Comparison of ENCODE assay signal across 8 cellular contexts in the genomic region with DNA sequence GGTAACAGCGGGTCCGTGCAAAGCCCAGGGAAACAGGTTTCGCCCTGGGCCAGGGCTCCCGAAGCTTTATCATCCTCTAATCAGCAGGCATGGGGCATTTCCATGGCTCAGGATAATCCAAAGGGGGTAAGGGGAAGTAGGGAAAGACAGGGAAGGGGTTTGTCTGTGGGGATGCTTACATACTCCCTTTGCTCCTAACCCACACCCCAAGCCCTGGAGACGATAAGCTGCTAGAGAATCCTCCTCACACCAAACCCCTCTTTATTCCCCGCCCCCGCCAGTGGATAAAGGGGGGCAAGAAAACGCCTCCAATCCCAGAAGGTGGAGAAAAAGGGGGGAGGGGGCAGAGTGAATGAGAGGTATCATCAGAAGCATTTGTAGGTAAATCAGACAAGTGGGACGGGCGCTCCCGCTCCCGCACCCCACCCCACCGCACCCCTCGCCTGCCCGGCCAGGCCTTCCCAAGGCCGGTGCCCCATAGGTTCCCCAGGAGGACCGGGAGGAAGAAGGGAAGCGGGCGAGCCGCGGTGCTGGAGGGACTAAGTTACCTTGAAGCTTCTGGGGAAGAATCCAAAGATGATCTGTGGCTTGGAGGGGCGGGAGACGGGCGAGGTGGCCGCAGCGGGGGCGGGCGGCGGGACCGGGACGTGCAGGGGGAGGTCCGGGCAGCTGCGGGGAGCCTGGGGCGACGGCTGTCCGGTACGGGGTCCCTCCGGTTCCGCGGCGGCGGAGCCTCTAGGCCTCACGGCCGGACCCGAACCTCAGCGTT. TPM values are rescaled to one million over a fixed set of nuclear protein-coding genes. Genes with fewer than 3 reads are reported as not detected.
DNase-seq lines count a peak whose midpoint lies in the region; ATAC-seq, FAIRE-seq and TF ChIP-seq lines count a peak whose summit lies in the region.

No MANE protein-coding gene starts in this region.

- DNase-seq in GM12891 (ENCODE audit: insufficient read length, low spot score) = no peak
- DNase-seq in T-helper 1 cell = peak in 3 of 5 donors; percentile 2 to 14 (median 3)
- DNase-seq in effector memory CD8-positive, alpha-beta T cell = no peak
- peak; percentile 20 to 22 for DNase-seq in uterus
- DNase-seq in central memory CD4-positive, alpha-beta T cell = no peak

- TF ChIP-seq CTCF in uterus (IDR thresholded peaks at IDR 0.05) = no peak

- H3K9me3 Mint-ChIP-seq in effector memory CD8-positive, alpha-beta T cell = no peaks in the 10 kb centered on the region

- intact Hi-C loops in uterus (cut with DNase I; ENCODE audit: low total_unique reads) = loop anchor here (10.0 kb wide), 1 partner anchor 148 kb away; no protein-coding TSS in a partner anchor

- peak overlapping the region; percentile 90 to 91 for H3K27ac Mint-ChIP-seq in effector memory CD8-positive, alpha-beta T cell

- peak overlapping the region; percentile 87 to 95 for H3K4me3 Mint-ChIP-seq in effector memory CD8-positive, alpha-beta T cell

- FAIRE-seq in GM12891 (lab: Jason Lieb, UNC) = no peak

- H3K27me3 Mint-ChIP-seq in effector memory CD8-positive, alpha-beta T cell = no peaks in the 10 kb centered on the region

- ATAC-seq in HG03175 (IDR thresholded peaks at IDR 0.05; ENCODE audit: unreplicated experiment) = peak; percentile 3
- ATAC-seq in effector memory CD8-positive, alpha-beta T cell (replicated peaks) = no peak

- H3K4me1 Mint-ChIP-seq in effector memory CD8-positive, alpha-beta T cell (ENCODE audit: low read depth in 2 of 2) = peaks cover 13 to 38% of the 10 kb centered on the region in 2 donors

- H3K36me3 ChIP-seq in ACC112 (ENCODE audit: insufficient read depth, low read length) (peaks cover 18% of the 10 kb centered on the region), uterus (no peaks in the 10 kb centered on the region)

- H3K27ac ChIP-seq in ACC112 (ENCODE audit: low read depth, low read length) (peak overlapping the region; percentile 29; the same call in 1 of the 2 replicates), uterus (peak overlapping the region; percentile 88 to 89)

- peaks cover 42% of the 10 kb centered on the region for H3K36me3 Mint-ChIP-seq in effector memory CD8-positive, alpha-beta T cell (ENCODE audit: insufficient read depth)

- H3K9me3 ChIP-seq in mononuclear cell (ENCODE audit: low read depth, low read length) = no peaks in the 10 kb centered on the region
- H3K9me3 ChIP-seq in uterus = no peaks in the 10 kb centered on the region

- peaks cover 44% of the 10 kb centered on the region for H3K79me2 ChIP-seq in ACC112 (ENCODE audit: control insufficient read depth, insufficient read depth, low read length, unreplicated experiment)

- peak overlapping the region; percentile 89 for H3K4me3 ChIP-seq in ACC112 (ENCODE audit: low read depth, low read length)
- H3K4me3 ChIP-seq in mononuclear cell (ENCODE audit: low read length) = peak overlapping the region; percentile 72
- H3K4me3 ChIP-seq in uterus = peak overlapping the region; percentile 92 to 96

- no peaks in the 10 kb centered on the region for H3K27me3 ChIP-seq in ACC112 (ENCODE audit: insufficient read depth, low read length)
- no peaks in the 10 kb centered on the region for H3K27me3 ChIP-seq in mononuclear cell (ENCODE audit: insufficient read depth, low read length)
- no peaks in the 10 kb centered on the region for H3K27me3 ChIP-seq in uterus

- 0 out of 2 replicates have a peak, but pooled peaks have one; percentile 14 for TF ChIP-seq POLR2A in GM12891 (IDR thresholded peaks at IDR 0.05; ENCODE audit: low read depth, low read length)
- TF ChIP-seq POLR2A in uterus (IDR thresholded peaks at IDR 0.05) = no peak

- peak overlapping the region; percentile 72 for H2AFZ ChIP-seq in ACC112 (ENCODE audit: low read length, unreplicated experiment)

- H3K4me1 ChIP-seq in ACC112 (ENCODE audit: control insufficient read depth, insufficient read depth, low read length, unreplicated experiment) (peaks cover 15% of the 10 kb centered on the region), mononuclear cell (ENCODE audit: insufficient read depth, low read length) (peaks cover 16% of the 10 kb centered on the region), uterus (peaks cover 0 to 5% of the 10 kb centered on the region in 2 donors)

TF ChIP-seq in GM12891, 5 proteins besides CTCF, POLR2A, EP300 and RAD21:
- TF ChIP-seq POU2F2 (IDR thresholded peaks at IDR 0.05; ENCODE audit: low read depth, low read length) = no peak
- TF ChIP-seq PAX5 (IDR thresholded peaks at IDR 0.05; ENCODE audit: insufficient read depth, low read length, severe bottlenecking) = no peak
TF ChIP-seq in GM12891: peak in this region for 0.

RNA-seq across cellular contexts. Expression of a gene that starts 0.8 kb away (rescaled TPM):
- polyA plus RNA-seq in GM12891 (2012; ENCODE audit: low read depth, missing spikeins) = 15.4 TPM
- total RNA-seq in mononuclear cell (24.1 TPM), uterus (10 to 100 TPM; 20.0 to 62.0 (median 42.3) TPM)

Comparison
In these comparisons a context has a peak if more than half of its experiments do, and no peak if none do; other contexts are left out.
1. DNase-seq: peak in T-helper 1 cell (3 of 5) and uterus (2 of 2); none in GM12891 (single experiment), effector memory CD8-positive, alpha-beta T cell (0 of 3) and central memory CD4-positive, alpha-beta T cell (single experiment).
2. Peak in every context shown above with its lines, with median percentiles within 50 percentile points of each other: H3K4me3 ChIP-seq.